Comparison of ENCODE assay signal across 26 cellular contexts in genomic region chr1:52420713-52421112, GRCh38.
"Had no signal": no experiment of that assay in that cellular context is flagged by ENCODE, and none has a peak within 500 bp of the region (broad histone marks: within the 10 kb centered on the region; RNA-seq: fewer than 3 reads in every experiment).

No MANE protein-coding gene starts in this region.

- DNase-seq: dorsolateral prefrontal cortex; effector CD4-positive, alpha-beta T cell; foreskin fibroblast; gastrocnemius medialis; head of caudate nucleus; mesenchymal stem cell; naive thymus-derived CD8-positive, alpha-beta T cell; nephron progenitor cell; occipital lobe; right lobe of liver; stimulated activated CD4-positive, alpha-beta T cell treated with anti-CD3 and anti-CD28 coated beads, Interleukin-12 subunit alpha, Interleukin-12 subunit beta, amount 100 ng/mL, for 4 hours; stimulated activated CD4-positive, alpha-beta T cell treated with anti-CD3 and anti-CD28 coated beads, Interleukin-1b, Interleukin-23, amount 100 ng/mL, for 48 hours; stimulated activated CD4-positive, alpha-beta T cell treated with anti-CD3 and anti-CD28 coated beads, Interleukin-4, amount 100 ng/mL, for 1 hour; stimulated activated CD8-positive, alpha-beta memory T cell treated with anti-CD3 and anti-CD28 coated beads, Interleukin-4, amount 100 ng/mL, for 48 hours; stimulated activated naive CD8-positive, alpha-beta T cell treated with anti-CD3 and anti-CD28 coated beads, Interleukin-15, Interleukin-2, amounts not matched to agents 100 U/mL and 50 U/mL, for 24 hours; substantia nigra; testis; tibial artery had no signal

- H3K9me3 ChIP-seq: gastrocnemius medialis, right lobe of liver, testis, tibial artery had no signal

- H3K27ac ChIP-seq: dorsolateral prefrontal cortex, epithelial cell of prostate, gastrocnemius medialis, parathyroid adenoma, right lobe of liver, testis, tibial artery had no signal

- H3K4me3 ChIP-seq: dorsolateral prefrontal cortex, gastrocnemius medialis, right lobe of liver, smooth muscle cell, testis, tibial artery had no signal

- H3K27ac Mint-ChIP-seq: mesothelial cell of epicardium, nephron progenitor cell, progenitor cell of endocrine pancreas, type B pancreatic cell had no signal

- H3K4me3 Mint-ChIP-seq: mesothelial cell of epicardium, nephron progenitor cell, type B pancreatic cell had no signal

- H3K4me1 Mint-ChIP-seq: nephron progenitor cell had no signal

- H3K4me1 ChIP-seq: parathyroid adenoma, right lobe of liver, testis, tibial artery had no signal

- H3K27me3 ChIP-seq: dorsolateral prefrontal cortex, gastrocnemius medialis, right lobe of liver, testis, tibial artery had no signal

- H3K9me3 Mint-ChIP-seq: mesothelial cell of epicardium; naive thymus-derived CD8-positive, alpha-beta T cell; nephron progenitor cell; type B pancreatic cell had no signal

- ATAC-seq: esophagus mucosa; gastrocnemius medialis; left lobe of liver; naive thymus-derived CD8-positive, alpha-beta T cell; right lobe of liver; stimulated activated naive CD8-positive, alpha-beta T cell treated with anti-CD3 and anti-CD28 coated beads, Interleukin-15, Interleukin-2, amounts not matched to agents 100 U/mL and 50 U/mL, for 24 hours had no signal

- H3K27me3 Mint-ChIP-seq: naive thymus-derived CD8-positive, alpha-beta T cell; progenitor cell of endocrine pancreas; type B pancreatic cell had no signal
